19 cellular contexts compared by ENCODE assay signal in the genomic region with DNA sequence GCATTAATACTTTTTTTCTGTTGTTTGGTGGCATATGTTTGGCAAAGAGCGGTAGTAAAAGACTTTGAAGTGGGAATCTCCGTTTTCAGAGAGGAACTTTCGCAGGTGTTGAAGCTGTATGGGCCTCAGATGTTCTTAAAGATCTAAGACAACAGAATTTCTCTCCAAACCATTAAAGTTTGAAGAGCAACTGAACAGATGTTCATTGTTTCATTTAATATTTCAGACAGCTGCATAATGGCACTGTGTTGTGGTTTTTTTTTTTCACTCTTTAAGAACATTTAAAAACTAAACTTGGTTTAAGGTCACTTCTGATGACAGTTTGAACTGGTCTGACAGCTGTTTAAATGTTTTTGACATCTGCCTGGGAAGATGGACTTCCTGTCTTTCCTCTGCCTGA.
DNase-seq lines count a peak whose midpoint lies in the region; ATAC-seq and TF ChIP-seq lines count a peak whose summit lies in the region.
"Had no signal": no experiment of that assay in that cellular context is flagged by ENCODE, and none has a peak within 500 bp of the region (broad histone marks: within the 10 kb centered on the region; RNA-seq: fewer than 3 reads in every experiment).

No MANE protein-coding gene starts in this region.

- no peak for ATAC-seq in GM18502 (IDR thresholded peaks at IDR 0.05; ENCODE audit: poor library complexity, unreplicated experiment)
- ATAC-seq: HepG2 had no signal

- 0 out of 2 replicates have a peak, but pooled peaks cover 6% of the 10 kb centered on the region for H3F3A ChIP-seq in SU-DHL-6 (ENCODE audit: insufficient read depth)

- peaks cover 0 to 13% (median 3%) of the 10 kb centered on the region in 11 experiments; a peak in 7 of 22 replicates for H3K9me3 ChIP-seq in BLaER1 treated with 17β-estradiol and CSF1 and Interleukin-3, amounts not matched to agents 10 nM and 100 nM (replicated peaks in 1 of 11)
- H3K9me3 ChIP-seq in KOPT-K1 (ENCODE audit: insufficient read depth, low read length, poor library complexity, severe bottlenecking) (peaks cover 39% of the 10 kb centered on the region), SU-DHL-6 (ENCODE audit: insufficient read depth, low read length) (no peaks in the 10 kb centered on the region)
- H3K9me3 ChIP-seq: Peyer's patch, SK-N-SH had no signal

- peak overlapping the region in 4 of 10 experiments; percentile 9 to 64 (median 54); a peak in 7 of 20 replicates for H3K4me3 ChIP-seq in BLaER1 treated with 17β-estradiol and CSF1 and Interleukin-3, amounts not matched to agents 10 nM and 100 nM
- no peak overlapping the region for H3K4me3 ChIP-seq in SU-DHL-6 (ENCODE audit: insufficient read depth, low read length, poor library complexity, severe bottlenecking)
- H3K4me3 ChIP-seq: Peyer's patch had no signal

- no peaks in the 10 kb centered on the region for H3K36me3 Mint-ChIP-seq in type B pancreatic cell

- no peaks in the 10 kb centered on the region for H3K79me2 ChIP-seq in SU-DHL-6 (ENCODE audit: insufficient read depth, low read length)

- H3K4me3 Mint-ChIP-seq in type B pancreatic cell = no peak overlapping the region
- H3K4me3 Mint-ChIP-seq: HFFc6 had no signal

- no peaks in the 10 kb centered on the region for H3K27me3 ChIP-seq in BLaER1 treated with 17β-estradiol and CSF1 and Interleukin-3, amounts not matched to agents 10 nM and 100 nM
- H3K27me3 ChIP-seq in SU-DHL-6 (ENCODE audit: low read length) = no peaks in the 10 kb centered on the region
- H3K27me3 ChIP-seq: Peyer's patch had no signal

- peak; percentile 50 for DNase-seq in NCI-H510A treated with DMSO at 0.1 percent for 48 hours (lab: John Stamatoyannopoulos, UW)
- DNase-seq in type B pancreatic cell (ENCODE audit: extremely low spot score, unreplicated experiment) = no peak
- no peak for DNase-seq in NK-92 (lab: John Stamatoyannopoulos, UW; ENCODE audit: unreplicated experiment)
- DNase-seq in posterior cingulate gyrus = no peak
- DNase-seq: C1 segment of cervical spinal cord, GF-D8, HFFc6, NCI-H2029 treated with DMSO at 0.1 percent for 48 hours, NCI-H2227 treated with DMSO at 0.1 percent for 48 hours, NCI-H774, Peyer's patch, Right ventricle myocardium superior, SK-N-SH, T-helper 2 cell had no signal

- peak overlapping the region; percentile 41 to 99 (median 74); a peak in 20 of 22 replicates for H3K4me2 ChIP-seq in BLaER1 treated with 17β-estradiol and CSF1 and Interleukin-3, amounts not matched to agents 10 nM and 100 nM
- H3K4me2 ChIP-seq in SU-DHL-6 (ENCODE audit: low read depth, low read length, poor library complexity, severe bottlenecking) = peak overlapping the region; percentile 37
- H3K4me2 ChIP-seq: SK-N-SH had no signal

- H3K27ac Mint-ChIP-seq in type B pancreatic cell = no peak overlapping the region
- H3K27ac Mint-ChIP-seq: HFFc6 had no signal

- peak overlapping the region in 8 of 11 experiments; percentile 63 to 80 (median 67); a peak in 12 of 22 replicates for H3K27ac ChIP-seq in BLaER1 treated with 17β-estradiol and CSF1 and Interleukin-3, amounts not matched to agents 10 nM and 100 nM
- H3K27ac ChIP-seq in KOPT-K1 (ENCODE audit: low read depth, low read length, poor library complexity, severe bottlenecking) (peak overlapping the region; percentile 60), SU-DHL-6 (ENCODE audit: low read depth, low read length) (peak overlapping the region; percentile 63)
- H3K27ac ChIP-seq: Peyer's patch had no signal

- H3K9me2 ChIP-seq in SU-DHL-6 (replicated peaks; ENCODE audit: insufficient read depth, low read length) = no peaks in the 10 kb centered on the region
- H3K9me2 ChIP-seq: SK-N-SH had no signal

- H4K20me1 ChIP-seq in BLaER1 treated with 17β-estradiol and CSF1 and Interleukin-3, amounts not matched to agents 10 nM and 100 nM = no peaks in the 10 kb centered on the region
- H4K20me1 ChIP-seq in SU-DHL-6 (ENCODE audit: low read depth, low read length) = no peaks in the 10 kb centered on the region

- H3K4me1 Mint-ChIP-seq in type B pancreatic cell (ENCODE audit: unreplicated experiment) = no peaks in the 10 kb centered on the region

- no peaks in the 10 kb centered on the region for H3K27me3 Mint-ChIP-seq in type B pancreatic cell

- H3K9me3 Mint-ChIP-seq in type B pancreatic cell = no peaks in the 10 kb centered on the region
- H3K9me3 Mint-ChIP-seq: HFFc6 had no signal

- peak overlapping the region in 7 of 11 experiments; percentile 8 to 78 (median 59); a peak in 8 of 22 replicates for H3K9ac ChIP-seq in BLaER1 treated with 17β-estradiol and CSF1 and Interleukin-3, amounts not matched to agents 10 nM and 100 nM
- H3K9ac ChIP-seq in SU-DHL-6 (ENCODE audit: low read length) = no peak overlapping the region
- H3K9ac ChIP-seq: SK-N-SH had no signal

- no peak overlapping the region for H2AFZ ChIP-seq in SU-DHL-6 (ENCODE audit: low read depth, low read length, severe bottlenecking)

- H3K36me3 ChIP-seq in BLaER1 treated with 17β-estradiol and CSF1 and Interleukin-3, amounts not matched to agents 10 nM and 100 nM = peaks cover 0 to 11% (median 0%) of the 10 kb centered on the region in 11 experiments; a peak in 3 of 22 replicates
- peaks cover 4% of the 10 kb centered on the region; the same call in 1 of the 2 replicates for H3K36me3 ChIP-seq in KOPT-K1 (ENCODE audit: insufficient read depth, low read length)
- H3K36me3 ChIP-seq in SU-DHL-6 (ENCODE audit: low read length) = no peaks in the 10 kb centered on the region
- H3K36me3 ChIP-seq: Peyer's patch had no signal

- TF ChIP-seq CTCF in SU-DHL-6 (IDR thresholded peaks at IDR 0.05; ENCODE audit: insufficient read depth, low read length, poor library complexity, severe bottlenecking) (no peak), type B pancreatic cell (conservative IDR thresholded peaks at IDR 0.05) (no peak)

- intact Hi-C loops in posterior cingulate gyrus (cut with DNase I) = no loop called here

- H3K4me1 ChIP-seq in BLaER1 treated with 17β-estradiol and CSF1 and Interleukin-3, amounts not matched to agents 10 nM and 100 nM = peaks cover 12 to 65% (median 30%) of the 10 kb centered on the region in 10 experiments; a peak in 19 of 20 replicates
- H3K4me1 ChIP-seq: Peyer's patch had no signal
